11 cellular contexts compared by ENCODE assay signal in the genomic region with DNA sequence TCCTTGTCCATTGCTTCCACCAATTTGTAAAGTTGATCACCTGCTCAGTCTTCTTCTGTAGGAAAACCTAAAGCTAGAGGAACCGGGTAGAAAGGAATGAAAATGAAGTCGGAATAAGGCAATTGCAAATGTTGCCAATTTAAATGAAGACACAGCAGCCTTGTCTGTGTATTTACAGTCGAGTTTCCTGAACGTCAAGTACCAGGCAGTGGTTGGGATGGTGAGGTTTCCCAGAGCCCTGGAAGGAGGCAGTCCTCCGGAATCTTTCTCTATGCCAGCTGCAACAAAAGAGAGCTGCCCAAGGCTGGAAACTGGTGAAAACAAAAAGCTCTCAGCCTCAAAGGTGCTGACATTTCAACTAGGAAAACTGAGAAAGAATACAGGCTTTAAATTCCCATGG. TPM values are rescaled to one million over a fixed set of nuclear protein-coding genes. Genes with fewer than 3 reads are reported as not detected.
"Had no signal": no experiment of that assay in that cellular context is flagged by ENCODE, and none has a peak within 500 bp of the region (broad histone marks: within the 10 kb centered on the region; RNA-seq: fewer than 3 reads in every experiment).

No MANE protein-coding gene starts in this region.

- H3K27ac ChIP-seq: HL-60 had no signal

- H3K27ac Mint-ChIP-seq: HFFc6, IgD-negative memory B cell had no signal

- H3K9me3 ChIP-seq: HAP-1 had no signal

- H3K4me1 ChIP-seq: HAP-1 had no signal

- H3K36me3 Mint-ChIP-seq: IgD-negative memory B cell had no signal

- DNase-seq: GOT3, H7, HFFc6, KG1 had no signal

- H3K4me3 Mint-ChIP-seq: HFFc6, IgD-negative memory B cell had no signal

- H3K36me3 ChIP-seq: HAP-1 had no signal

- ATAC-seq: HCT116, HepG2 had no signal

- H3K4me3 ChIP-seq: HAP-1 had no signal

- FAIRE-seq: HepG2 had no signal

- H3K9me3 Mint-ChIP-seq: HFFc6, IgD-negative memory B cell had no signal

RNA-seq across cellular contexts. Expression of a gene that starts 17.7 kb away (rescaled TPM):
- total RNA-seq: H4, HepG2, HFFc6, HT1080 had no signal
- polyA plus RNA-seq: HepG2 had no signal

RNA-seq across cellular contexts. Expression of a gene that starts 18.5 kb away (rescaled TPM):
- total RNA-seq: H4, H7, HFFc6, HT1080 had no signal
- polyA plus RNA-seq: IgD-negative memory B cell had no signal

RNA-seq across cellular contexts. Expression of a gene that starts 42.6 kb away (rescaled TPM):
- total RNA-seq: H7 had no signal
